Comparison of ENCODE assay signal across 11 cellular contexts in the genomic region with DNA sequence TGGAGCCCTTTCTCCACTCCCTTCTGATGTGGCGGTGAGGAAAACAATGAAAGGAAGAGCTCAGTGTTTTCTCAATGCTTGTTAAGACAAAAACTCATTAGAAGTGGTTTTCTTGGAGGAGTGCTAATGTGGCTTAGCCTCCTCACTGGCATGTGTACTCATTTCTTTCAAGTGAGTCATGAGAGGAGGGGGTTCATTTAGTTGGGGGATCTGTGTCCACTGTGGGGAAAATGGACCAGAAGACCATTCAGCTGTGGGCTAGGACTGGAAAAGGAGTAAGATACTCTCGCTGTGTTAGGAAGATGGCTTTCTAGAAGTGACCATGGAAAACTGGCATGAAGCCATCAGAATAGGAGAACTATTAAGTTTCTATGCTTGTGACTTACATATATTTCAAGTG. TPM values are rescaled to one million over a fixed set of nuclear protein-coding genes. Genes with fewer than 3 reads are reported as not detected.
DNase-seq lines count a peak whose midpoint lies in the region; TF ChIP-seq lines count a peak whose summit lies in the region.
"Had no signal": no experiment of that assay in that cellular context is flagged by ENCODE, and none has a peak within 500 bp of the region (broad histone marks: within the 10 kb centered on the region; RNA-seq: fewer than 3 reads in every experiment).

No MANE protein-coding gene starts in this region.

- no peak overlapping the region for H3K18ac ChIP-seq in mesendoderm (ENCODE audit: low read length)

- H2BK5ac ChIP-seq in mesendoderm (ENCODE audit: low read length), result no peak overlapping the region

- no peak overlapping the region for H3K27ac ChIP-seq in mesendoderm (ENCODE audit: low read depth, low read length)
- peak overlapping the region in 2 of 3 donors; percentile 12 to 42 for H3K27ac ChIP-seq in thyroid gland
- H3K27ac ChIP-seq in PC-9, result no peak overlapping the region

- no peak overlapping the region for H3K23ac ChIP-seq in mesendoderm (ENCODE audit: low read length)

- H3K9ac ChIP-seq in mesendoderm (ENCODE audit: low read length), result no peak overlapping the region

- CTCF ChIA-PET in activated naive CD4-positive, alpha-beta T cell treated with anti-CD3 and anti-CD28 coated beads, Interleukin-2, amount 10 ng/mL, durations not matched to agents 7 days and 5 days (lab: Charles Lee), result interaction anchor here (0.6 to 6.0 kb wide), 9 partner anchors 9 to 211 kb away, joined by 3 to 24 read pairs (median 4); no protein-coding TSS in a partner anchor
- CTCF ChIA-PET in PC-9 (lab: Charles Lee), result no interaction called here

- H3K9me2 ChIP-seq in PC-9 (ENCODE audit: insufficient read depth), result no peaks in the 10 kb centered on the region

- no peaks in the 10 kb centered on the region for H3K9me3 Mint-ChIP-seq in activated naive CD4-positive, alpha-beta T cell treated with anti-CD3 and anti-CD28 coated beads, Interleukin-2, amount 10 ng/mL, durations not matched to agents 7 days and 5 days

- no peak overlapping the region for H2BK120ac ChIP-seq in mesendoderm (ENCODE audit: low read depth, low read length)

- H3K79me2 ChIP-seq in mesendoderm (ENCODE audit: control insufficient read depth, insufficient read depth, low read length), result no peaks in the 10 kb centered on the region
- H3K79me2 ChIP-seq in PC-9 (ENCODE audit: low read depth), result no peaks in the 10 kb centered on the region

- peak overlapping the region; percentile 21 for H3K27ac Mint-ChIP-seq in activated naive CD4-positive, alpha-beta T cell treated with anti-CD3 and anti-CD28 coated beads, Interleukin-2, amount 10 ng/mL, durations not matched to agents 7 days and 5 days

- no peak for TF ChIP-seq CTCF in thyroid gland (IDR thresholded peaks at IDR 0.05)
- no peak for TF ChIP-seq CTCF in PC-9 (conservative IDR thresholded peaks at IDR 0.05)

- peaks cover 21% of the 10 kb centered on the region for H3K36me3 Mint-ChIP-seq in activated naive CD4-positive, alpha-beta T cell treated with anti-CD3 and anti-CD28 coated beads, Interleukin-2, amount 10 ng/mL, durations not matched to agents 7 days and 5 days

- POLR2A ChIA-PET in PC-9 (lab: Charles Lee; ENCODE audit: unreplicated experiment), result no interaction called here

- peaks cover 48% of the 10 kb centered on the region for H3K4me1 Mint-ChIP-seq in activated naive CD4-positive, alpha-beta T cell treated with anti-CD3 and anti-CD28 coated beads, Interleukin-2, amount 10 ng/mL, durations not matched to agents 7 days and 5 days

- H3K4me3 ChIP-seq in mesendoderm (ENCODE audit: low read length), result no peak overlapping the region
- no peak overlapping the region for H3K4me3 ChIP-seq in thyroid gland (replicated peaks in 1 of 3)
- H3K4me3 ChIP-seq in PC-9, result no peak overlapping the region

- H3K27me3 Mint-ChIP-seq in activated naive CD4-positive, alpha-beta T cell treated with anti-CD3 and anti-CD28 coated beads, Interleukin-2, amount 10 ng/mL, durations not matched to agents 7 days and 5 days, result no peaks in the 10 kb centered on the region

- no peak for DNase-seq in activated naive CD4-positive, alpha-beta T cell treated with anti-CD3 and anti-CD28 coated beads, Interleukin-2, amount 10 ng/mL, durations not matched to agents 7 days and 5 days
- DNase-seq in activated naive CD4-positive, alpha-beta T cell treated with anti-CD3 and anti-CD28 coated beads, Interleukin-2, amount 50 U/mL, for 16 hours, result no peak
- peak; percentile 63 for DNase-seq in amniotic epithelial cell (ENCODE audit: low read depth)
- peak; percentile 8 for DNase-seq in mesendoderm
- DNase-seq in thyroid gland, result no peak
- no peak for DNase-seq in NCI-H2081 treated with DMSO at 0.1 percent for 48 hours (lab: John Stamatoyannopoulos, UW)
- no peak for DNase-seq in NK-92 treated with Interleukin-12 subunit alpha and Interleukin-12 subunit beta, amount 100 ng/mL, for 24 hours (lab: John Stamatoyannopoulos, UW)
- DNase-seq in PC-9, result no peak
- DNase-seq: hypothalamus, NCI-H187, T1000 had no signal

- no TSS peak for BruUV-seq in PC-9 (replicated peaks; lab: Mats Ljungman, UMichigan)

- no peak overlapping the region for H4K5ac ChIP-seq in mesendoderm (ENCODE audit: low read length)

- H3F3A ChIP-seq in PC-9 (ENCODE audit: insufficient read depth, low read depth), result 0 out of 2 replicates have a peak, but pooled peaks cover 3% of the 10 kb centered on the region

- no peaks in the 10 kb centered on the region; the same call in 1 of the 2 replicates for H4K20me1 ChIP-seq in PC-9 (ENCODE audit: insufficient read depth)

- H3K56ac ChIP-seq in mesendoderm (ENCODE audit: low read length), result no peak overlapping the region

- H3K27me3 ChIP-seq in mesendoderm (ENCODE audit: insufficient read depth, low read length, poor library complexity) (no peaks in the 10 kb centered on the region), thyroid gland (no peaks in the 10 kb centered on the region), PC-9 (ENCODE audit: insufficient read depth, low read depth) (no peaks in the 10 kb centered on the region)

- H2AK5ac ChIP-seq in mesendoderm (ENCODE audit: low read length), result no peak overlapping the region

- no peak overlapping the region for H3K4me2 ChIP-seq in mesendoderm (ENCODE audit: low read length)
- no peak overlapping the region for H3K4me2 ChIP-seq in PC-9

- no peak overlapping the region for H2AFZ ChIP-seq in PC-9

- no peak overlapping the region for H4K8ac ChIP-seq in mesendoderm (ENCODE audit: low read depth, low read length)

- H3K79me1 ChIP-seq in mesendoderm (ENCODE audit: low read length), result no peaks in the 10 kb centered on the region

- H3K36me3 ChIP-seq in mesendoderm (ENCODE audit: control insufficient read depth, insufficient read depth, low read length) (no peaks in the 10 kb centered on the region), thyroid gland (peaks cover 6 to 13% of the 10 kb centered on the region in 2 donors), PC-9 (ENCODE audit: low read depth) (no peaks in the 10 kb centered on the region)

- H3K4me3 Mint-ChIP-seq in activated naive CD4-positive, alpha-beta T cell treated with anti-CD3 and anti-CD28 coated beads, Interleukin-2, amount 10 ng/mL, durations not matched to agents 7 days and 5 days, result peak overlapping the region; percentile 9

- H3K4me1 ChIP-seq in mesendoderm (ENCODE audit: control insufficient read depth, low read depth, low read length), result no peaks in the 10 kb centered on the region
- H3K4me1 ChIP-seq in thyroid gland, result peaks cover 52 to 79% of the 10 kb centered on the region in 2 donors
- no peaks in the 10 kb centered on the region for H3K4me1 ChIP-seq in PC-9 (replicated peaks; ENCODE audit: insufficient read depth)

- no peak for TF ChIP-seq POLR2A in thyroid gland (IDR thresholded peaks at IDR 0.05)

- H2BK15ac ChIP-seq in mesendoderm (replicated peaks; ENCODE audit: low read depth), result no peak overlapping the region

- no CpG with 5 or more reads among the region's 2 CpGs for WGBS in mesendoderm (ENCODE audit: extremely low coverage, insufficient coverage, low lambda C conversion rate)
- WGBS in thyroid gland, 2 donors, result 79 to 90% methylated on average over 2 of the region's 2 CpGs

- intact Hi-C loops in thyroid gland (cut with DNase I) (no loop called here), PC-9 (cut with micrococcal nuclease; ENCODE audit: unreplicated experiment) (no loop called here)

- H3K4ac ChIP-seq in mesendoderm (ENCODE audit: low read depth, low read length), result no peak overlapping the region

- H3K9me3 ChIP-seq in thyroid gland (no peaks in the 10 kb centered on the region), PC-9 (ENCODE audit: insufficient read depth, low read depth) (no peaks in the 10 kb centered on the region)

RNA-seq across cellular contexts. Expression of a gene that starts 23.5 kb away (rescaled TPM):
- polyA plus RNA-seq in mesendoderm (2013, experiment 1 of 2), result 0.15 TPM
- polyA plus RNA-seq in mesendoderm (2013, experiment 2 of 2), result 0.17 TPM
- 100 to 1,000 TPM in 3 of 4 donors, 10 to 100 TPM in 1; 96.3 to 155 (median 125) TPM for total RNA-seq in thyroid gland
- total RNA-seq in PC-9 (2021), result 7.0 and 9.2 TPM in 2 replicates

Comparison
In these comparisons a context has a peak if more than half of its experiments do, and no peak if none do; other contexts are left out.
1. DNase-seq: peak in amniotic epithelial cell (single experiment) and mesendoderm (single experiment); none in activated naive CD4-positive, alpha-beta T cell treated with anti-CD3 and anti-CD28 coated beads, Interleukin-2, amount 10 ng/mL, durations not matched to agents 7 days and 5 days (single experiment), activated naive CD4-positive, alpha-beta T cell treated with anti-CD3 and anti-CD28 coated beads, Interleukin-2, amount 50 U/mL, for 16 hours (single experiment), thyroid gland (0 of 2), NCI-H2081 treated with DMSO at 0.1 percent for 48 hours (single experiment), NK-92 treated with Interleukin-12 subunit alpha and Interleukin-12 subunit beta, amount 100 ng/mL, for 24 hours (single experiment) and PC-9 (0 of 2).
2. H3K27ac ChIP-seq: peak in thyroid gland (2 of 3); none in mesendoderm (single experiment) and PC-9 (single experiment).